In genomic region chr6:36891153-36891552, GRCh38 we compare ENCODE assay signal across 7 cellular contexts. TPM values are rescaled to one million over a fixed set of nuclear protein-coding genes. Genes with fewer than 3 reads are reported as not detected.
DNase-seq lines count a peak whose midpoint lies in the region; ATAC-seq, FAIRE-seq and TF ChIP-seq lines count a peak whose summit lies in the region.
"Not testable (repeated sequence)": the region's sequence is repeated elsewhere in the genome, so short reads cannot be mapped to it uniquely, and the experiment has no call there.
"Had no signal": no experiment of that assay in that cellular context is flagged by ENCODE, and none has a peak within 500 bp of the region (broad histone marks: within the 10 kb centered on the region; RNA-seq: fewer than 3 reads in every experiment).

No MANE protein-coding gene starts in this region.

- H3K27me3 ChIP-seq in K562 (ENCODE audit: control insufficient read depth in 2 of 2, insufficient read depth in 2 of 2, low read length in 2 of 2); left ventricle myocardium inferior (ENCODE audit: low read depth): not testable (repeated sequence)

- not testable (repeated sequence) for TF ChIP-seq EP300 in K562 (IDR thresholded peaks at IDR 0.05; ENCODE audit: low read length)

- not testable (repeated sequence) for H4K20me1 ChIP-seq in K562 (replicated peaks; ENCODE audit: control insufficient read depth, insufficient read depth, low read length)

- not testable (repeated sequence) for TF ChIP-seq RAD21 in K562 (CRISPR knock-in tag; conservative IDR thresholded peaks at IDR 0.05 in 1 of 2, IDR thresholded peaks at IDR 0.05 in 1 of 2)

- ATAC-seq in K562: not testable (repeated sequence)

- peaks cover 27% of the 10 kb centered on the region for H3K4me1 Mint-ChIP-seq in type B pancreatic cell (ENCODE audit: unreplicated experiment)

- POLR2A ChIA-PET in HEK293 (lab: Yijun Ruan, JAX): not testable (repeated sequence)
- POLR2A ChIA-PET in K562 (lab: Yijun Ruan, JAX): interaction anchor here (0.8 to 1.9 kb wide), 2 partner anchors 16 to 128 kb away, joined by 3 to 12 read pairs; partner anchors contain the start of gene PPIL1

- not testable (repeated sequence) for H3K9ac ChIP-seq in K562 (ENCODE audit: insufficient read depth in 1 of 2, low read depth in 2 of 2, low read length in 2 of 2)

- DNase-seq in K562 (ENCODE audit: extremely low read depth in 1 of 4, low spot score in 3 of 4); left ventricle myocardium inferior; type B pancreatic cell (ENCODE audit: extremely low spot score, unreplicated experiment): not testable (repeated sequence)

- H3K36me3 ChIP-seq in HEK293 (ENCODE audit: control insufficient read depth in 2 of 2, insufficient read depth in 1 of 2, low read length in 2 of 2) (peaks cover 3 to 13% of the 10 kb centered on the region in 2 experiments; a peak in 2 of 3 replicates), K562 (ENCODE audit: control insufficient read depth, insufficient read depth, low read length) (peaks cover 37% of the 10 kb centered on the region), left ventricle myocardium inferior (peaks cover 41% of the 10 kb centered on the region)

- H2AFZ ChIP-seq in K562 (ENCODE audit: low read depth, low read length): not testable (repeated sequence)

- not testable (repeated sequence) for H3K9me3 ChIP-seq in HEK293 (ENCODE audit: control insufficient read depth, insufficient read depth, low read depth, low read length); K562 (replicated peaks; ENCODE audit: control insufficient read depth, insufficient read depth, low read depth, low read length); left ventricle myocardium inferior (replicated peaks)

- intact Hi-C loops in K562 (cut with micrococcal nuclease): not testable (repeated sequence)
- intact Hi-C loops in left ventricle myocardium inferior (cut with micrococcal nuclease): loop anchor here (10.0 kb wide), 1 partner anchor 84 kb away; no protein-coding TSS in a partner anchor

- not testable (repeated sequence) for H3K9me1 ChIP-seq in K562 (ENCODE audit: control insufficient read depth, insufficient read depth, low read length)

- not testable (repeated sequence) for H3K27ac ChIP-seq in HEK293 (ENCODE audit: extremely low read depth, low read depth, low read length); K562 (ENCODE audit: extremely low read depth, low read depth, low read length)
- H3K27ac ChIP-seq in left ventricle myocardium inferior (replicated peaks): peak overlapping the region; percentile 43

- H3K9me3 Mint-ChIP-seq in type B pancreatic cell: not testable (repeated sequence)

- not testable (repeated sequence) for H3K27ac Mint-ChIP-seq in type B pancreatic cell

- H3K4me3 ChIP-seq in HEK293 (ENCODE audit: low read depth, low read length); K562; left ventricle myocardium inferior: not testable (repeated sequence)

- H3K4me1 ChIP-seq in HEK293 (ENCODE audit: control insufficient read depth, insufficient read depth, low read length): not testable (repeated sequence)
- H3K4me1 ChIP-seq in K562 (replicated peaks in 1 of 2; ENCODE audit: control insufficient read depth in 2 of 2, insufficient read depth in 2 of 2, low read length in 2 of 2) (peaks cover 17 to 29% of the 10 kb centered on the region in 2 experiments; a peak in 4 of 5 replicates), left ventricle myocardium inferior (peaks cover 67% of the 10 kb centered on the region)

- H3K4me3 Mint-ChIP-seq in type B pancreatic cell: peak overlapping the region; percentile 30

- not testable (repeated sequence) for FAIRE-seq in K562 (lab: Jason Lieb, UNC)

- TF ChIP-seq CTCF in HEK293 (tag by site-specific recombination; IDR thresholded peaks at IDR 0.05); K562 (IDR thresholded peaks at IDR 0.05 in 2 of 3, conservative IDR thresholded peaks at IDR 0.05 in 1 of 3; ENCODE audit: insufficient read depth in 2 of 3, low read depth in 1 of 3, low read length in 3 of 3); left ventricle myocardium inferior (IDR thresholded peaks at IDR 0.05; ENCODE audit: borderline replicate concordance); type B pancreatic cell (conservative IDR thresholded peaks at IDR 0.05): not testable (repeated sequence)

- CTCF ChIA-PET in HEK293 (lab: Yijun Ruan, JAX): interaction anchor here (0.5 to 2.2 kb wide), 3 partner anchors 108 to 132 kb away, joined by 3 to 10 read pairs (median 4); no protein-coding TSS in a partner anchor
- CTCF ChIA-PET in K562 (lab: Yijun Ruan, JAX; ENCODE audit: low intra/inter-chr PET ratio): not testable (repeated sequence)

- not testable (repeated sequence) for H3K4me2 ChIP-seq in K562 (ENCODE audit: insufficient read depth, low read length)

- not testable (repeated sequence) for TF ChIP-seq POLR2A in K562 (conservative IDR thresholded peaks at IDR 0.05)

- 100% methylated on average over 1 of the region's 2 CpGs for WGBS in K562 (ENCODE audit: insufficient coverage, low coverage, missing lambda C conversion rate)

- H3K27me3 Mint-ChIP-seq in type B pancreatic cell: not testable (repeated sequence)

- not testable (repeated sequence) for H3K36me3 Mint-ChIP-seq in type B pancreatic cell

- in situ Hi-C loops in K562 (cut with MboI): not testable (repeated sequence)

- not testable (repeated sequence) for BruUV-seq in K562 (replicated peaks; lab: Mats Ljungman, UMichigan)

- peaks cover 84% of the 10 kb centered on the region for H3K79me2 ChIP-seq in K562 (ENCODE audit: control insufficient read depth, insufficient read depth, low read length)

RNA-seq across cellular contexts. Expression of gene C6orf89, which starts 5.4 kb away (rescaled TPM):
- total RNA-seq in K562 (2011; cell fraction: chromatin; rRNA removed; ENCODE audit: low replicate concordance): 94.9 and 122 TPM in 2 replicates
- total RNA-seq in K562 (2011; cell fraction: nucleolus; rRNA removed): 56.4 and 60.3 TPM in 2 replicates
- total RNA-seq in K562 (2011; cell fraction: nucleoplasm; rRNA removed): 122 and 177 TPM in 2 replicates
- 47.2 and 63.5 TPM in 2 replicates for total RNA-seq in K562 (2014; rRNA removed)
- total RNA-seq in K562 (2014; rRNA removed; fragmentation: Illumina TruSeq; extraction: Trizol): 81.6 and 89.0 TPM in 2 replicates
- total RNA-seq in K562 (2015; rRNA removed; fragmentation: Illumina TruSeq; extraction: Trizol): 56.9 and 58.5 TPM in 2 replicates
- total RNA-seq in K562 (2021): 74.8 and 80.1 TPM in 2 replicates
- 92.9 and 95.9 TPM in 2 replicates for polyA plus RNA-seq in K562 (2011; rRNA removed)
- 47.9 and 60.0 TPM in 2 replicates for polyA plus RNA-seq in K562 (2011; cell fraction: cytosol; rRNA removed)
- polyA plus RNA-seq in K562 (2011; cell fraction: nucleus; rRNA removed): 59.9 and 67.0 TPM in 2 replicates
- 71.0 and 74.5 TPM in 2 replicates for polyA plus RNA-seq in K562 (2012)
- 96.1 and 111 TPM in 2 replicates for polyA plus RNA-seq in K562 (2014; fragmentation: Illumina TruSeq; extraction: Trizol)
- 10 to 100 TPM; 35.2 to 41.9 TPM for polyA plus RNA-seq in K562 (2014; fragmentation: Nextera tagmentation; extraction: Ambion mirVana)
- 46.7 and 67.6 TPM in 2 replicates for polyA plus RNA-seq in K562 (2014; rRNA removed)
- polyA minus RNA-seq in K562 (2011; rRNA and poly(A)+ RNA removed): 51.7 and 54.4 TPM in 2 replicates
- 23.9 and 29.3 TPM in 2 replicates for polyA minus RNA-seq in K562 (2011; cell fraction: cytosol; rRNA and poly(A)+ RNA removed)
- 9.6 and 22.3 TPM in 2 replicates for polyA minus RNA-seq in K562 (2011; cell fraction: nucleus; rRNA and poly(A)+ RNA removed)
- total RNA-seq in left ventricle myocardium inferior: 76.4 TPM
- 37.9 and 42.4 TPM in 2 replicates for total RNA-seq in type B pancreatic cell (ENCODE audit: low replicate concordance)

RNA-seq across cellular contexts. Expression of gene PPIL1, which starts 16.6 kb away (rescaled TPM):
- 16.9 and 22.0 TPM in 2 replicates for total RNA-seq in K562 (2011; cell fraction: chromatin; rRNA removed; ENCODE audit: low replicate concordance)
- total RNA-seq in K562 (2011; cell fraction: nucleolus; rRNA removed): 16.6 and 19.2 TPM in 2 replicates
- total RNA-seq in K562 (2011; cell fraction: nucleoplasm; rRNA removed): 25.1 and 30.4 TPM in 2 replicates
- 65.8 and 86.0 TPM in 2 replicates for total RNA-seq in K562 (2014; rRNA removed)
- 130 and 132 TPM in 2 replicates for total RNA-seq in K562 (2014; rRNA removed; fragmentation: Illumina TruSeq; extraction: Trizol)
- total RNA-seq in K562 (2015; rRNA removed; fragmentation: Illumina TruSeq; extraction: Trizol): 107 and 119 TPM in 2 replicates
- total RNA-seq in K562 (2021): 86.9 and 90.1 TPM in 2 replicates
- polyA plus RNA-seq in K562 (2011; rRNA removed): 113 and 137 TPM in 2 replicates
- 95.1 and 112 TPM in 2 replicates for polyA plus RNA-seq in K562 (2011; cell fraction: cytosol; rRNA removed)
- polyA plus RNA-seq in K562 (2011; cell fraction: nucleus; rRNA removed): 24.2 and 38.0 TPM in 2 replicates
- 81.7 and 93.9 TPM in 2 replicates for polyA plus RNA-seq in K562 (2012)
- polyA plus RNA-seq in K562 (2014; fragmentation: Illumina TruSeq; extraction: Trizol): 116 and 156 TPM in 2 replicates
- polyA plus RNA-seq in K562 (2014; fragmentation: Nextera tagmentation; extraction: Ambion mirVana): 100 to 1,000 TPM; 195 to 205 TPM
- polyA plus RNA-seq in K562 (2014; rRNA removed): 87.9 and 108 TPM in 2 replicates
- polyA minus RNA-seq in K562 (2011; rRNA and poly(A)+ RNA removed): 105 and 126 TPM in 2 replicates
- 34.9 and 49.9 TPM in 2 replicates for polyA minus RNA-seq in K562 (2011; cell fraction: cytosol; rRNA and poly(A)+ RNA removed)
- 11.2 and 16.2 TPM in 2 replicates for polyA minus RNA-seq in K562 (2011; cell fraction: nucleus; rRNA and poly(A)+ RNA removed)
- 69.1 TPM for total RNA-seq in left ventricle myocardium inferior
- 35.1 and 50.4 TPM in 2 replicates for total RNA-seq in type B pancreatic cell (ENCODE audit: low replicate concordance)

RNA-seq across cellular contexts. Expression of gene CPNE5, which starts 51.9 kb away (rescaled TPM):
- total RNA-seq in K562 (2011; cell fraction: chromatin; rRNA removed; ENCODE audit: low replicate concordance): 1.5 and 2.5 TPM in 2 replicates
- 0.66 and 1.5 TPM in 2 replicates for total RNA-seq in K562 (2011; cell fraction: nucleolus; rRNA removed)
- 1.2 and 1.6 TPM in 2 replicates for total RNA-seq in K562 (2011; cell fraction: nucleoplasm; rRNA removed)
- total RNA-seq in K562 (2014; rRNA removed) (0.18 TPM in 1 of 2 replicates, not detected in the other), K562 (2014; rRNA removed; fragmentation: Illumina TruSeq; extraction: Trizol) (not detected in 2 replicates), K562 (2015; rRNA removed; fragmentation: Illumina TruSeq; extraction: Trizol) (0.14 TPM in 1 of 2 replicates, not detected in the other), K562 (2021) (0.47 and 0.49 TPM in 2 replicates), left ventricle myocardium inferior (26.5 TPM), type B pancreatic cell (ENCODE audit: low replicate concordance) (0.14 and 0.72 TPM in 2 replicates)
- polyA plus RNA-seq in K562 (2011; rRNA removed) (0.46 and 0.61 TPM in 2 replicates), K562 (2014; fragmentation: Illumina TruSeq; extraction: Trizol) (0.43 TPM in 1 of 2 replicates, not detected in the other), K562 (2014; fragmentation: Nextera tagmentation; extraction: Ambion mirVana) (1 to 10 TPM in 1 of 2 experiments, under 1 TPM in 1; 0.21 to 1.0 TPM), K562 (2014; rRNA removed) (0.69 TPM in 1 of 2 replicates, not detected in the other)
- polyA plus RNA-seq in K562 (2011; cell fraction: cytosol; rRNA removed): 0.19 and 0.31 TPM in 2 replicates
- polyA plus RNA-seq in K562 (2011; cell fraction: nucleus; rRNA removed): 1.2 and 1.9 TPM in 2 replicates
- polyA plus RNA-seq in K562 (2012): 0.33 and 1.8 TPM in 2 replicates
- 0.67 TPM in 1 of 2 replicates, not detected in the other for polyA minus RNA-seq in K562 (2011; rRNA and poly(A)+ RNA removed)
- polyA minus RNA-seq in K562 (2011; cell fraction: cytosol; rRNA and poly(A)+ RNA removed): not detected in 2 replicates
- 0.78 and 0.81 TPM in 2 replicates for polyA minus RNA-seq in K562 (2011; cell fraction: nucleus; rRNA and poly(A)+ RNA removed)
- total RNA-seq: A172, Caco-2, Calu3 had no signal
